Comparison of ENCODE assay signal across 8 cellular contexts in the genomic region with DNA sequence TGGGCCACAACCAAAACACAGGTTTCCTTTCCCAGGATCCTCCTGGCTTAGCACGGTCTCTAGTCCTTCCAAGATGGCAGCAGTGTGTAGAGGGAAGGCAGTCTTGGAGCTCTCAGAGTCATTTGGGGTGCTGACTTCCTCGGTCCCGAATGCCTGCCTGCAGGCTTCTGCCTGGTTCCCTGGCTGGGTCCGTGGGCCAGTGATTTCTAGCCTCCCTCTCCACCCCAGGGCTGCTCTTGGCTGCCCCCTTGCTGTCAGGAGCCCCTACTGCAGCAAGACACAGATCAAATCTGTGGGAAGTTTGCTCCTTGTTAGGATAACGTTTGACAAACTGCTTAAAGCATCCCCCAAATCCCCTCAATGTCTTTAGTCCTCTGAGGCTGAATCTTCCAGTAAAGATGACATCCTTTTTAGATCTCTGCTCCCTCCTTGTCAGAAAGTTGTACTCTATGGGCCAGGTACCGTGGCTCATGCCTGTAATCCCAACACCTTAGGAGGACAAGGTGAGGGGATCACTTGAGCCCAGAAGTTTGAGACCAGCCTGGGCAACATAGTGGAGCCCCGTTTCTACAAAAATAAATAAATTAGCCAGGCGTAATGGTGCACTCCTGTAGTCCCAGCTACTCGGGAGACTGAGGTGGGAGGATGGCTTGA.
DNase-seq lines count a peak whose midpoint lies in the region; ATAC-seq and TF ChIP-seq lines count a peak whose summit lies in the region.

No MANE protein-coding gene starts in this region.

- H2AFZ ChIP-seq in DND-41 (ENCODE audit: low read depth, low read length) (no peak overlapping the region), KMS-11 (ENCODE audit: low read depth) (peak overlapping the region; percentile 66; the same call in 1 of the 2 replicates)

- 33 to 41% (median 39%) methylated on average over 9 of the region's 9 CpGs for WGBS in stomach, 5 donors

- TF ChIP-seq CTCF in DND-41 (IDR thresholded peaks at IDR 0.05; ENCODE audit: borderline replicate concordance, extremely low read depth, low read length, poor library complexity, severe bottlenecking) (peak; percentile 87), KMS-11 (conservative IDR thresholded peaks at IDR 0.05; ENCODE audit: low read depth, low read length) (peak; percentile 82), stomach (IDR thresholded peaks at IDR 0.05) (peak in 5 of 7 experiments; percentile 50 to 69 (median 60))

- H3K4me1 Mint-ChIP-seq in activated CD4-positive, alpha-beta T cell treated with anti-CD3 and anti-CD28 coated beads for 36 hours, result peaks cover 8% of the 10 kb centered on the region

- peak; percentile 39 for DNase-seq in DND-41
- peak; percentile 75 for DNase-seq in activated CD4-positive, alpha-beta T cell treated with anti-CD3 and anti-CD28 coated beads for 36 hours
- peak; percentile 76 for DNase-seq in ecto neural progenitor cell (ENCODE audit: low spot score)
- DNase-seq in mucosa of gallbladder (ENCODE audit: low spot score), result peak; percentile 22
- peak; percentile 46 for DNase-seq in stomach

- H3K27me3 ChIP-seq in DND-41 (ENCODE audit: insufficient read depth, low read length, poor library complexity), result peaks cover 6% of the 10 kb centered on the region
- H3K27me3 ChIP-seq in KMS-11 (ENCODE audit: insufficient read depth, low read depth), result no peaks in the 10 kb centered on the region
- H3K27me3 ChIP-seq in stomach, result peaks cover 0 to 9% (median 0%) of the 10 kb centered on the region in 3 donors

- H3K4me3 Mint-ChIP-seq in activated CD4-positive, alpha-beta T cell treated with anti-CD3 and anti-CD28 coated beads for 36 hours, result no peak overlapping the region

- no peak for TF ChIP-seq EP300 in stomach (IDR thresholded peaks at IDR 0.05)

- H3K36me3 ChIP-seq in DND-41 (ENCODE audit: insufficient read depth, low read length), result no peaks in the 10 kb centered on the region
- H3K36me3 ChIP-seq in KMS-11 (ENCODE audit: insufficient read depth), result no peaks in the 10 kb centered on the region
- no peaks in the 10 kb centered on the region for H3K36me3 ChIP-seq in stomach

- H3K27ac ChIP-seq in DND-41 (ENCODE audit: low read length) (no peak overlapping the region), KMS-11 (no peak overlapping the region), stomach (no peak overlapping the region)

- H4K20me1 ChIP-seq in DND-41 (ENCODE audit: insufficient read depth, low read length) (0 out of 2 replicates have a peak, but pooled peaks cover 7% of the 10 kb centered on the region), KMS-11 (ENCODE audit: insufficient read depth) (no peaks in the 10 kb centered on the region)

- no peak overlapping the region for H3K4me2 ChIP-seq in DND-41 (ENCODE audit: insufficient read depth, low read length)
- H3K4me2 ChIP-seq in KMS-11, result no peak overlapping the region; the same call in 1 of the 2 replicates

- H3K9me3 Mint-ChIP-seq in activated CD4-positive, alpha-beta T cell treated with anti-CD3 and anti-CD28 coated beads for 36 hours (ENCODE audit: low read depth), result no peaks in the 10 kb centered on the region

- H3K27me3 Mint-ChIP-seq in activated CD4-positive, alpha-beta T cell treated with anti-CD3 and anti-CD28 coated beads for 36 hours, result no peaks in the 10 kb centered on the region

- intact Hi-C loops in activated CD4-positive, alpha-beta T cell treated with anti-CD3 and anti-CD28 coated beads for 36 hours (cut with DNase I, micrococcal nuclease), result loop anchor here (1.0 to 5.0 kb wide), 4 partner anchors 95 to 561 kb away; no protein-coding TSS in a partner anchor
- intact Hi-C loops in stomach (cut with DNase I; ENCODE audit: low total_unique reads), result no loop called here

- peak; percentile 39; the same call in 1 of the 3 replicates for ATAC-seq in DND-41 (ENCODE audit: insufficient read depth, low read depth)
- ATAC-seq in activated CD4-positive, alpha-beta T cell treated with anti-CD3 and anti-CD28 coated beads for 36 hours, result peak; percentile 74
- ATAC-seq in HG03571 (IDR thresholded peaks at IDR 0.05; ENCODE audit: unreplicated experiment), result no peak
- ATAC-seq in GM18907 (IDR thresholded peaks at IDR 0.05; ENCODE audit: unreplicated experiment), result no peak

- H3K9ac ChIP-seq in DND-41 (ENCODE audit: low read depth, low read length), result no peak overlapping the region
- no peak overlapping the region for H3K9ac ChIP-seq in KMS-11

- H3K27ac Mint-ChIP-seq in activated CD4-positive, alpha-beta T cell treated with anti-CD3 and anti-CD28 coated beads for 36 hours, result no peak overlapping the region

- no peaks in the 10 kb centered on the region for H3K9me3 ChIP-seq in DND-41 (ENCODE audit: insufficient read depth, low read length, severe bottlenecking)
- H3K9me3 ChIP-seq in stomach, result peaks cover 0 to 7% (median 0%) of the 10 kb centered on the region in 4 donors

- CTCF ChIA-PET in activated CD4-positive, alpha-beta T cell treated with anti-CD3 and anti-CD28 coated beads for 36 hours (lab: Charles Lee), result interaction anchor here (0.8 to 1.4 kb wide), 4 partner anchors 16 to 96 kb away, joined by 3 to 5 read pairs (median 4); no protein-coding TSS in a partner anchor

- H3K4me3 ChIP-seq in DND-41 (ENCODE audit: low read depth in 1 of 2, low read length in 2 of 2), result no peak overlapping the region
- H3K4me3 ChIP-seq in KMS-11 (IDR thresholded peaks at IDR 0.05; ENCODE audit: insufficient read depth, low read depth, low read length), result no peak overlapping the region
- no peak overlapping the region for H3K4me3 ChIP-seq in stomach

- no peaks in the 10 kb centered on the region for H3K36me3 Mint-ChIP-seq in activated CD4-positive, alpha-beta T cell treated with anti-CD3 and anti-CD28 coated beads for 36 hours (ENCODE audit: low read depth)

- POLR2A ChIA-PET in activated CD4-positive, alpha-beta T cell treated with anti-CD3 and anti-CD28 coated beads for 36 hours (lab: Charles Lee), result no interaction called here

- no peaks in the 10 kb centered on the region for H3K79me2 ChIP-seq in DND-41 (ENCODE audit: insufficient read depth, low read length)
- H3K79me2 ChIP-seq in KMS-11 (ENCODE audit: insufficient read depth, low read depth), result no peaks in the 10 kb centered on the region

- H3K4me1 ChIP-seq in DND-41 (ENCODE audit: insufficient read depth, low read length), result no peaks in the 10 kb centered on the region
- no peaks in the 10 kb centered on the region for H3K4me1 ChIP-seq in KMS-11 (ENCODE audit: low read depth, poor library complexity, severe bottlenecking)
- no peaks in the 10 kb centered on the region for H3K4me1 ChIP-seq in stomach

- no peak for TF ChIP-seq POLR2A in stomach (IDR thresholded peaks at IDR 0.05)

Comparison
In these comparisons a context has a peak if more than half of its experiments do, and no peak if none do; other contexts are left out.
1. ATAC-seq: peak in DND-41 (single experiment) and activated CD4-positive, alpha-beta T cell treated with anti-CD3 and anti-CD28 coated beads for 36 hours (single experiment); none in HG03571 (single experiment) and GM18907 (single experiment).
2. DNase-seq: peak in every context shown above with its lines; median percentile 76 in ecto neural progenitor cell; 75 in activated CD4-positive, alpha-beta T cell treated with anti-CD3 and anti-CD28 coated beads for 36 hours; 46 in stomach; 39 in DND-41; 22 in mucosa of gallbladder.
3. Peak in every context shown above with its lines, with median percentiles within 50 percentile points of each other: CTCF ChIP-seq.